12 cellular contexts compared by ENCODE assay signal in the genomic region with DNA sequence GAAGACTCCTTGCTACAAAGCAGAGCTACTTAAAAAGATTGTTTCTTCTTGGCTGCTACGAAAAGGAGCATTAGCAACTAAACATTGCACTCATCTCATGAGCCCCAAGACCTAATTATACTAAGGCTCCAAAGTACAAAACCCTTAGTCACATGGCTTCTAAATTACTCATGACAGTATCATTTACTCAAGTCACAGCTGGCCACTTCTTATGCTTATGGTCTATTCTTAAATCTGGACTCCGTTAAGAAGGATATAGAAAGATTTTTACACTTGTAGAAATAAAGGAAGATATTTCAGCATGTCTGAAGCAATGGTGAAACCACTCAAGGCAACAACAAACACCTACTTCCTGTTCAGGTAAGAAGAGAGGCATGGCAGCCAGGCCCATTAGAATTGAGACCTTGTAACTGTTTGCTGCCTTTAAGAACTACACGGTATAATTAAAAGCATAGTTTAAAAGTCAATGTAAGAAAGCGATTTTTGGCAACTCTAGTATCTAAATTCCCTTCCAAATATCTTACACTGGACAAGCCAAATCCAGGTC. TPM values are rescaled to one million over a fixed set of nuclear protein-coding genes. Genes with fewer than 3 reads are reported as not detected.
DNase-seq lines count a peak whose midpoint lies in the region; ATAC-seq and TF ChIP-seq lines count a peak whose summit lies in the region.
"Had no signal": no experiment of that assay in that cellular context is flagged by ENCODE, and none has a peak within 500 bp of the region (broad histone marks: within the 10 kb centered on the region; RNA-seq: fewer than 3 reads in every experiment).

No MANE protein-coding gene starts in this region.

- POLR2A ChIA-PET in activated CD4-positive, alpha-beta memory T cell treated with anti-CD3 and anti-CD28 coated beads for 36 hours (lab: Charles Lee): interaction anchor here (1.0 to 7.3 kb wide), 7 partner anchors 9 to 94 kb away, joined by 3 to 101 read pairs (median 4); partner anchors contain the start of gene ANKRD44

- no peak overlapping the region for H3K4me3 ChIP-seq in psoas muscle

- H3K27me3 ChIP-seq in psoas muscle (ENCODE audit: insufficient read depth in 3 of 3, low read length in 2 of 3): no peaks in the 10 kb centered on the region

- H3K4me1 Mint-ChIP-seq in activated CD4-positive, alpha-beta memory T cell treated with anti-CD3 and anti-CD28 coated beads for 36 hours (ENCODE audit: low read depth): peaks cover 95% of the 10 kb centered on the region

- H3K36me3 ChIP-seq in psoas muscle (ENCODE audit: insufficient read depth in 1 of 2, low read depth in 1 of 2): no peaks in the 10 kb centered on the region

- intact Hi-C loops in activated CD4-positive, alpha-beta memory T cell treated with anti-CD3 and anti-CD28 coated beads for 36 hours (cut with micrococcal nuclease): loop anchor here (1.0 to 2.0 kb wide), 4 partner anchors 10 to 82 kb away; no protein-coding TSS in a partner anchor
- intact Hi-C loops in psoas muscle (cut with DNase I): no loop called here

- no peak overlapping the region for H3K27ac ChIP-seq in psoas muscle

- peak overlapping the region; percentile 30 for H3K4me3 Mint-ChIP-seq in activated CD4-positive, alpha-beta memory T cell treated with anti-CD3 and anti-CD28 coated beads for 36 hours

- ATAC-seq in GM18520 (IDR thresholded peaks at IDR 0.05; ENCODE audit: unreplicated experiment) (peak; percentile 39), HG02852 (IDR thresholded peaks at IDR 0.05; ENCODE audit: unreplicated experiment) (peak; percentile 34), psoas muscle (peak in 3 of 4 donors; percentile 65 to 71 (median 67)), HG03432 (IDR thresholded peaks at IDR 0.05; ENCODE audit: unreplicated experiment) (no peak), GM18511 (IDR thresholded peaks at IDR 0.05; ENCODE audit: unreplicated experiment) (no peak)

- H3K27me3 Mint-ChIP-seq in activated CD4-positive, alpha-beta memory T cell treated with anti-CD3 and anti-CD28 coated beads for 36 hours: no peaks in the 10 kb centered on the region

- CTCF ChIA-PET in activated CD4-positive, alpha-beta memory T cell treated with anti-CD3 and anti-CD28 coated beads for 36 hours (lab: Charles Lee): no interaction called here

- H3K4me1 ChIP-seq in psoas muscle: peaks cover 14% of the 10 kb centered on the region

- DNase-seq in activated CD4-positive, alpha-beta memory T cell treated with anti-CD3 and anti-CD28 coated beads for 36 hours: no peak
- DNase-seq in psoas muscle (no peak), hypothalamus (lab: John Stamatoyannopoulos, UW) (no peak)
- DNase-seq: activated CD8-positive, alpha-beta memory T cell treated with anti-CD3 and anti-CD28 coated beads, Interleukin-2, amount 50 U/mL, for 4 hours; cerebellar nuclear complex; mesendoderm; NCI-H446; substantia nigra had no signal

- peaks cover 46% of the 10 kb centered on the region for H3K36me3 Mint-ChIP-seq in activated CD4-positive, alpha-beta memory T cell treated with anti-CD3 and anti-CD28 coated beads for 36 hours

- 69 to 83% (median 80%) methylated on average over 4 of the region's 4 CpGs for WGBS in psoas muscle, 3 donors

- no peaks in the 10 kb centered on the region for H3K9me3 ChIP-seq in psoas muscle

- H3K27ac Mint-ChIP-seq in activated CD4-positive, alpha-beta memory T cell treated with anti-CD3 and anti-CD28 coated beads for 36 hours: peak overlapping the region; percentile 100

- TF ChIP-seq CTCF in psoas muscle (IDR thresholded peaks at IDR 0.05): no peak

- peaks cover 2% of the 10 kb centered on the region for H3K9me3 Mint-ChIP-seq in activated CD4-positive, alpha-beta memory T cell treated with anti-CD3 and anti-CD28 coated beads for 36 hours

RNA-seq across cellular contexts. Expression of gene ANKRD44, which starts 12.7 kb away (rescaled TPM):
- 100 to 1,000 TPM; 123 to 125 TPM for total RNA-seq in activated CD4-positive, alpha-beta memory T cell treated with anti-CD3 and anti-CD28 coated beads for 36 hours
- 1 to 10 TPM; 1.7 to 9.3 (median 8.5) TPM for total RNA-seq in psoas muscle
- under 1 TPM; 0.35 to 0.93 (median 0.40) TPM for polyA plus RNA-seq in psoas muscle

Comparison
In these comparisons a context has a peak if more than half of its experiments do, and no peak if none do; other contexts are left out.
1. ATAC-seq: peak in GM18520 (single experiment), HG02852 (single experiment) and psoas muscle (3 of 4); none in HG03432 (single experiment) and GM18511 (single experiment).
2. RNA of gene ANKRD44, which starts 12.7 kb away (total RNA-seq): 123 to 125 TPM in activated CD4-positive, alpha-beta memory T cell treated with anti-CD3 and anti-CD28 coated beads for 36 hours; 1.7 to 9.3 TPM in psoas muscle; every median in the first group is over 10 times any median in the second.